Comparison of ENCODE assay signal across 8 cellular contexts in the genomic region with DNA sequence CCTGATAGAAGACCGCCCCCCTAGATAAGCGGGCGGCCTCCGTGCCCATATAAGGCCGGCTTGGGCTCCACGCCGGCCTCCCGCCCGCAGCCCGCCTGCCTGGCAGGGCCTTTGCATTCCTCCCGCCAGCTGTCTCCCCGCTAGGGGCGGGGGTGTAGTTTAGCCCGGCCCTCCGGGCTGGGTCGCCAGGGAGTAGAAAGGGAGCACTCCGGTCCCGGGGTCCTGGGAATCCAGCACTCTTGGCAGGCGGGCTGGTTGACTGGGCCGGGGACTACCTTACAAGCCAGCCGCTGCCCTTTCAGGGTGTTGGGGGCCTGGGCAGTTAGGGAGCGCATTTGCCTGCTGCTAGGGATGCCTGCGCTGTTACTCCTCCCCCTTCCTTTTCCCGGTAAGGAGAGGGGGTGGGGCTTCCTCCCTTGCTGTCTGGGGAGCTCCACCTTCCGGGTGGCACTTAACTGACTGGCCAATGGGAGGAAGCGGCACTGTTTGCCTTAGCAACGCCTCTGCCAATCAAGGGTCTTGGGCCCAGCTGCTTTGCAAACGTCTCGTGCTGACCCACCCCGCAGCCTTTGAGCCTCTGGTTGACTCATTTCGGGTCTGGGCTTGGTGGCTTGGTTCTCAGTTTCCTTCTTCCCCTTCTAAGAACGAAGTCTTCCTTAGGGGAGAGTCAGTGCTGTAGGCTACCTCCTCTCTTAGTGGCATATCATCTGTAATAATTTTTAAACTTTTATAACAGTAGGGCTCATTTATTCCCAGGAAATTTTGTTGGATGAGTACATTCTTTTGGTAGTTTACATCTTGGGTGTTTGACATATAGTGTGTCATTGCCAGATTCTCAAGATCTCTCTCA. TPM values are rescaled to one million over a fixed set of nuclear protein-coding genes. Genes with fewer than 3 reads are reported as not detected.
DNase-seq lines count a peak whose midpoint lies in the region; ATAC-seq and TF ChIP-seq lines count a peak whose summit lies in the region.

No MANE protein-coding gene starts in this region.

- H3K27me3 ChIP-seq in parathyroid adenoma (ENCODE audit: control insufficient read depth, insufficient read depth, low read length) (no peaks in the 10 kb centered on the region), tibial nerve (no peaks in the 10 kb centered on the region)

- H2AFZ ChIP-seq in parathyroid adenoma: peak overlapping the region; percentile 81

- peak overlapping the region; percentile 89 for H3K27ac ChIP-seq in adipose tissue (ENCODE audit: low read depth, low read length)
- H3K27ac ChIP-seq in parathyroid adenoma: peak overlapping the region; percentile 98
- peak overlapping the region; percentile 82 to 100 (median 97) for H3K27ac ChIP-seq in tibial nerve

- intact Hi-C loops in cardiac septum (cut with DNase I): no loop called here

- ATAC-seq in HG02763 (IDR thresholded peaks at IDR 0.05; ENCODE audit: unreplicated experiment): peak; percentile 67

- peak; percentile 8 to 84 for TF ChIP-seq POLR2A in tibial nerve (IDR thresholded peaks at IDR 0.05)

- H3K4me3 ChIP-seq in parathyroid adenoma (ENCODE audit: low read depth, low read length) (peak overlapping the region; percentile 88), tibial nerve (peak overlapping the region; percentile 29 to 57 (median 46))

- peak overlapping the region; percentile 16 for H3K9ac ChIP-seq in parathyroid adenoma

- H3K4me1 ChIP-seq in parathyroid adenoma (peaks cover 21% of the 10 kb centered on the region), tibial nerve (peaks cover 0 to 41% (median 26%) of the 10 kb centered on the region in 4 donors)

- 1 to 2% (median 2%) methylated on average over 32 of the region's 32 CpGs for WGBS in adipose tissue, 3 donors
- WGBS in tibial nerve, 2 donors: 0% methylated on average over 10 to 11 of the region's 32 CpGs

- peak; percentile 81 to 92 for TF ChIP-seq EP300 in tibial nerve (IDR thresholded peaks at IDR 0.05)

- DNase-seq in NCI-H1417 (lab: John Stamatoyannopoulos, UW) (peak; percentile 92 to 97 (median 97)), SW 1271 (lab: John Stamatoyannopoulos, UW) (peak; percentile 94 to 98), cardiac septum (ENCODE audit: low spot score) (peak; percentile 99), tibial nerve (ENCODE audit: low spot score in 2 of 2) (peak; percentile 93 to 98)

- H3K36me3 ChIP-seq in parathyroid adenoma (ENCODE audit: control insufficient read depth, insufficient read depth, low read length) (no peaks in the 10 kb centered on the region), tibial nerve (peaks cover 3 to 38% (median 14%) of the 10 kb centered on the region in 3 donors)

- H3K4me2 ChIP-seq in parathyroid adenoma (ENCODE audit: low read length): peak overlapping the region; percentile 100

- no peaks in the 10 kb centered on the region for H3K9me3 ChIP-seq in parathyroid adenoma (ENCODE audit: control insufficient read depth, low read length)
- H3K9me3 ChIP-seq in tibial nerve: no peaks in the 10 kb centered on the region

- TF ChIP-seq CTCF in GM12874 (IDR thresholded peaks at IDR 0.05; ENCODE audit: insufficient read depth, low read depth, low read length) (0 out of 2 replicates have a peak, but pooled peaks have one; percentile 7), parathyroid adenoma (IDR thresholded peaks at IDR 0.05) (peak; percentile 30), tibial nerve (IDR thresholded peaks at IDR 0.05) (peak in 2 of 5 experiments; percentile 70 to 71)

- H3K79me2 ChIP-seq in parathyroid adenoma: peaks cover 10% of the 10 kb centered on the region

RNA-seq across cellular contexts. Expression of a gene that starts 3.4 kb away (rescaled TPM):
- 10 to 100 TPM; 12.1 to 57.9 (median 29.9) TPM for polyA plus RNA-seq in adipose tissue
- 81.2 TPM for total RNA-seq in cardiac septum
- total RNA-seq in tibial nerve: 10 to 100 TPM; 28.4 to 49.8 (median 35.3) TPM

RNA-seq across cellular contexts. Expression of a gene that starts 7.5 kb away (rescaled TPM):
- 10 to 100 TPM; 11.0 to 40.8 (median 20.4) TPM for polyA plus RNA-seq in adipose tissue
- total RNA-seq in cardiac septum (15.6 TPM), tibial nerve (10 to 100 TPM; 47.9 to 76.2 (median 49.3) TPM)

RNA-seq across cellular contexts. Expression of a gene that starts 54.8 kb away (rescaled TPM):
- polyA plus RNA-seq in adipose tissue: 100 to 1,000 TPM in 2 of 3 donors, 10 to 100 TPM in 1; 95.0 to 136 (median 107) TPM
- total RNA-seq in cardiac septum: 23.2 TPM
- 100 to 1,000 TPM in 2 of 4 donors, 10 to 100 TPM in 2; 61.8 to 114 (median 101) TPM for total RNA-seq in tibial nerve

Comparison
In these comparisons a context has a peak if more than half of its experiments do, and no peak if none do; other contexts are left out.
1. Peak in every context shown above with its lines: DNase-seq, ATAC-seq, H3K4me3 ChIP-seq and H3K27ac ChIP-seq.